Comparison of ENCODE assay signal across 27 cellular contexts in the genomic region with DNA sequence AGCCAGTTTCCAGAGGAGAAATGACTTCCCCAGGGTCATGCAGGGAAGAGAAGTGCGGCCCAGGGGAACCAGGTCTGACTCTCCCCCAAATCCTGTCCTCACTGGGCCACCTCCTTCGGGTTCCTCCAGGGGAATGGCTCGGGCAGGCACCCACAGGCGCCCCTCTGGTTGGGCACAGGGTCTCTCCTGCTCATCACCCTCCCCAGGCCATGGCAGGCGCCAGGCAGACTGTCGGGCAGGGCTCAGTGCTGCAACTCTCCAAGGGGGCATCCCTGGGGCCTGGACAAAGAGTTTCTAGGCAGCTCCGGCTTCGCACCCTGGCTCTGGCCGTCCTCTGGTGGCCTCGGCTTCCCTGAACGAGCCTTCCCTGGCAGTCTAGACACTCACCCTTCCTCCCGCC.
"Had no signal": no experiment of that assay in that cellular context is flagged by ENCODE, and none has a peak within 500 bp of the region (broad histone marks: within the 10 kb centered on the region; RNA-seq: fewer than 3 reads in every experiment).

No MANE protein-coding gene starts in this region.

- H3K27ac ChIP-seq: neutrophil, ovary, parathyroid adenoma, psoas muscle, spleen, stomach, thyroid gland, tibial nerve, upper lobe of right lung, uterus had no signal

- DNase-seq: naive B cell; naive thymus-derived CD8-positive, alpha-beta T cell; nucleus accumbens; ovary; posterior cingulate gyrus; right cardiac atrium; spleen; stimulated activated CD4-positive, alpha-beta T cell treated with anti-CD3 and anti-CD28 coated beads, Interleukin-12 subunit alpha, Interleukin-12 subunit beta, amount 100 ng/mL, for 4 hours; stimulated activated CD4-positive, alpha-beta T cell treated with anti-CD3 and anti-CD28 coated beads, Interleukin-2, amount 100 ng/mL, for 24 hours; stimulated activated CD4-positive, alpha-beta T cell treated with anti-CD3 and anti-CD28 coated beads, Interleukin-2, amount 100 ng/mL, for 48 hours; stimulated activated CD4-positive, alpha-beta T cell treated with anti-CD3 and anti-CD28 coated beads, Interleukin-4, amount 100 ng/mL, for 24 hours; stimulated activated naive B cell treated with anti-CD40 and anti-IgM and Interleukin-4, amounts not matched to agents 10 μg/mL and 1 μg/mL and 100 μg/mL, for 72 hours; stimulated activated naive CD4-positive, alpha-beta T cell treated with Interleukin-2 at 50 U/mL for 16 hours; stomach; thyroid gland; upper lobe of right lung had no signal

- H3K36me3 ChIP-seq: neutrophil, ovary, spleen, stomach, thoracic aorta, thyroid gland, tibial nerve, upper lobe of right lung, uterus had no signal

- H3K9me3 ChIP-seq: neutrophil, ovary, psoas muscle, spleen, stomach, thoracic aorta, thyroid gland, tibial nerve, upper lobe of right lung, uterus had no signal

- H3K9ac ChIP-seq: parathyroid adenoma had no signal

- H3K4me2 ChIP-seq: smooth muscle cell had no signal

- ATAC-seq: naive thymus-derived CD8-positive, alpha-beta T cell; natural killer cell treated with Interleukin-12 subunit alpha and Interleukin-12 subunit beta and Interleukin-15 and Interleukin-18, amount 100 ng/mL, for 72 hours; right cardiac atrium; sciatic nerve; stimulated activated effector memory CD8-positive, alpha-beta T cell treated with anti-CD3 and anti-CD28 coated beads, Interleukin-12 subunit alpha, Interleukin-12 subunit beta, amount 100 ng/mL, for 72 hours; stimulated activated naive B cell treated with anti-CD40 and anti-IgM and Interleukin-4, amounts not matched to agents 10 μg/mL and 1 μg/mL and 100 μg/mL, for 72 hours; upper lobe of right lung had no signal

- H3K4me1 ChIP-seq: parathyroid adenoma, uterus had no signal

- H3K79me2 ChIP-seq: parathyroid adenoma had no signal

- H2AFZ ChIP-seq: parathyroid adenoma had no signal

- H3K27me3 ChIP-seq: neutrophil, ovary, thyroid gland, tibial nerve, upper lobe of right lung, uterus had no signal

- H3K4me3 ChIP-seq: ovary, psoas muscle, skin epidermis, smooth muscle cell, spleen, stomach, thoracic aorta, thyroid gland, tibial nerve, upper lobe of right lung, uterus had no signal
